In genomic region chr7:100369105-100369504, GRCh38 we compare ENCODE assay signal across 9 cellular contexts. TPM values are rescaled to one million over a fixed set of nuclear protein-coding genes. Genes with fewer than 3 reads are reported as not detected.
A peak's percentile ranks its signal among the peaks of the same experiment; 100 is the strongest.
DNase-seq lines count a peak whose midpoint lies in the region; ATAC-seq, FAIRE-seq and TF ChIP-seq lines count a peak whose summit lies in the region.
"Had no signal": no experiment of that assay in that cellular context is flagged by ENCODE, and none has a peak within 500 bp of the region (broad histone marks: within the 10 kb centered on the region; RNA-seq: fewer than 3 reads in every experiment).

No MANE protein-coding gene starts in this region.

- H2BK120ac ChIP-seq in trophoblast cell (ENCODE audit: insufficient read depth, low read length, poor library complexity) = no peak overlapping the region

- peaks cover 0 to 10% of the 10 kb centered on the region in 2 experiments for H3K36me3 ChIP-seq in trophoblast cell (ENCODE audit: control insufficient read depth in 1 of 2, insufficient read depth in 2 of 2, low read length in 2 of 2)

- H2BK12ac ChIP-seq in trophoblast cell (ENCODE audit: low read length) = no peak overlapping the region

- H4K12ac ChIP-seq in trophoblast cell (ENCODE audit: low read depth, low read length) = no peak overlapping the region

- H3K36me3 Mint-ChIP-seq in IgD-negative memory B cell = no peaks in the 10 kb centered on the region
- H3K36me3 Mint-ChIP-seq in chondrocyte (ENCODE audit: low read depth) = peaks cover 9% of the 10 kb centered on the region
- peaks cover 41% of the 10 kb centered on the region for H3K36me3 Mint-ChIP-seq in activated T-helper 2 cell treated with anti-CD3 and anti-CD28 coated beads, Interferon-gamma antibody, Interleukin-2, Interleukin-4, amounts not matched to agents 10 μg/mL and 5 μg/mL and 100 μg/mL, durations not matched to agents 14 hours and 24 hours and 36 hours (ENCODE audit: low read depth)

- no peak overlapping the region for H3K4ac ChIP-seq in trophoblast cell (ENCODE audit: low read depth, low read length)

- WGBS in trophoblast cell (ENCODE audit: extremely low coverage, insufficient coverage, insufficient read length) = no CpG with 5 or more reads among the region's 6 CpGs

- H3K27me3 ChIP-seq in trophoblast cell (ENCODE audit: insufficient read depth, low read length) = no peaks in the 10 kb centered on the region

- H3K4me1 Mint-ChIP-seq in IgD-negative memory B cell (peaks cover 47 to 59% (median 55%) of the 10 kb centered on the region in 3 donors), chondrocyte (ENCODE audit: low read depth) (no peaks in the 10 kb centered on the region)
- H3K4me1 Mint-ChIP-seq in activated T-helper 2 cell treated with anti-CD3 and anti-CD28 coated beads, Interferon-gamma antibody, Interleukin-2, Interleukin-4, amounts not matched to agents 10 μg/mL and 5 μg/mL and 100 μg/mL, durations not matched to agents 14 hours and 24 hours and 36 hours (ENCODE audit: low read depth) = peaks cover 28% of the 10 kb centered on the region

- H3K14ac ChIP-seq in trophoblast cell (ENCODE audit: low read length) = no peak overlapping the region

- peak; percentile 47; the same call in 1 of the 2 replicates for TF ChIP-seq POLR2A in GM12891 (IDR thresholded peaks at IDR 0.05; ENCODE audit: low read depth, low read length)

- no peak overlapping the region for H3K27ac ChIP-seq in trophoblast cell (ENCODE audit: low read depth, low read length)

- intact Hi-C loops in activated T-helper 2 cell treated with anti-CD3 and anti-CD28 coated beads, Interferon-gamma antibody, Interleukin-2, Interleukin-4, amounts not matched to agents 10 μg/mL and 5 μg/mL and 100 μg/mL, durations not matched to agents 14 hours and 24 hours and 36 hours (cut with micrococcal nuclease) = no loop called here

- no peaks in the 10 kb centered on the region for H3K9me3 ChIP-seq in trophoblast cell (ENCODE audit: insufficient read depth, low read depth, low read length)

- H3K79me2 ChIP-seq in trophoblast cell (ENCODE audit: control insufficient read depth, insufficient read depth, low read length, poor library complexity) = no peaks in the 10 kb centered on the region

- H3K23ac ChIP-seq in trophoblast cell (ENCODE audit: low read length) = no peak overlapping the region

- no peak overlapping the region for H2AK5ac ChIP-seq in trophoblast cell (ENCODE audit: low read length)

- H3K27ac Mint-ChIP-seq in IgD-negative memory B cell = peak overlapping the region; percentile 86 to 99 (median 99)
- H3K27ac Mint-ChIP-seq in chondrocyte (ENCODE audit: unreplicated experiment) = no peak overlapping the region
- no peak overlapping the region for H3K27ac Mint-ChIP-seq in activated T-helper 2 cell treated with anti-CD3 and anti-CD28 coated beads, Interferon-gamma antibody, Interleukin-2, Interleukin-4, amounts not matched to agents 10 μg/mL and 5 μg/mL and 100 μg/mL, durations not matched to agents 14 hours and 24 hours and 36 hours

- peak; percentile 53 for ATAC-seq in GM21528 (IDR thresholded peaks at IDR 0.05; ENCODE audit: low FRiP score, unreplicated experiment)

- no peak overlapping the region for H3K4me2 ChIP-seq in trophoblast cell (ENCODE audit: low read length)

- H3K18ac ChIP-seq in trophoblast cell (ENCODE audit: low read length) = no peak overlapping the region

- no peak for TF ChIP-seq CTCF in chondrocyte (IDR thresholded peaks at IDR 0.05)

- H3K9me3 Mint-ChIP-seq in IgD-negative memory B cell (no peaks in the 10 kb centered on the region), chondrocyte (ENCODE audit: low read depth) (no peaks in the 10 kb centered on the region)
- H3K9me3 Mint-ChIP-seq in activated T-helper 2 cell treated with anti-CD3 and anti-CD28 coated beads, Interferon-gamma antibody, Interleukin-2, Interleukin-4, amounts not matched to agents 10 μg/mL and 5 μg/mL and 100 μg/mL, durations not matched to agents 14 hours and 24 hours and 36 hours = no peaks in the 10 kb centered on the region

- DNase-seq in GM12891 (ENCODE audit: insufficient read length, low spot score) (peak; percentile 42), chondrocyte (ENCODE audit: low spot score) (peak; percentile 43), trophoblast cell (peak; percentile 42 to 46), 8988T (no peak), DMS114 treated with DMSO at 0.1 percent for 48 hours (lab: John Stamatoyannopoulos, UW; ENCODE audit: unreplicated experiment) (no peak)
- no peak for DNase-seq in activated T-helper 2 cell treated with anti-CD3 and anti-CD28 coated beads, Interferon-gamma antibody, Interleukin-2, Interleukin-4, amounts not matched to agents 10 μg/mL and 5 μg/mL and 100 μg/mL, durations not matched to agents 14 hours and 24 hours and 36 hours (ENCODE audit: low spot score)

- H3K27me3 Mint-ChIP-seq in IgD-negative memory B cell (no peaks in the 10 kb centered on the region), chondrocyte (ENCODE audit: low read depth) (no peaks in the 10 kb centered on the region)
- H3K27me3 Mint-ChIP-seq in activated T-helper 2 cell treated with anti-CD3 and anti-CD28 coated beads, Interferon-gamma antibody, Interleukin-2, Interleukin-4, amounts not matched to agents 10 μg/mL and 5 μg/mL and 100 μg/mL, durations not matched to agents 14 hours and 24 hours and 36 hours (ENCODE audit: low read depth) = no peaks in the 10 kb centered on the region

- peak overlapping the region; percentile 18 to 89 (median 49) for H3K4me3 Mint-ChIP-seq in IgD-negative memory B cell
- no peak overlapping the region for H3K4me3 Mint-ChIP-seq in chondrocyte (ENCODE audit: unreplicated experiment)
- H3K4me3 Mint-ChIP-seq in activated T-helper 2 cell treated with anti-CD3 and anti-CD28 coated beads, Interferon-gamma antibody, Interleukin-2, Interleukin-4, amounts not matched to agents 10 μg/mL and 5 μg/mL and 100 μg/mL, durations not matched to agents 14 hours and 24 hours and 36 hours (ENCODE audit: low read depth) = no peak overlapping the region

- H3K9ac ChIP-seq in trophoblast cell (ENCODE audit: low read length) = no peak overlapping the region

- no peak overlapping the region for H2BK5ac ChIP-seq in trophoblast cell (ENCODE audit: low read depth, low read length, poor library complexity)

- no peaks in the 10 kb centered on the region for H3K4me1 ChIP-seq in trophoblast cell (ENCODE audit: control insufficient read depth in 1 of 2, insufficient read depth in 2 of 2, low read length in 2 of 2)

- no peak overlapping the region for H3K4me3 ChIP-seq in trophoblast cell (ENCODE audit: low read depth, low read length)

- no peak overlapping the region for H4K91ac ChIP-seq in trophoblast cell (ENCODE audit: low read depth, low read length)

- H4K8ac ChIP-seq in trophoblast cell (ENCODE audit: low read depth, low read length) = no peak overlapping the region

- no peak overlapping the region for H2AFZ ChIP-seq in trophoblast cell (ENCODE audit: insufficient read depth, low read length, poor library complexity)

- H3K79me1 ChIP-seq in trophoblast cell (ENCODE audit: low read length) = no peaks in the 10 kb centered on the region

- peak; percentile 83 for FAIRE-seq in GM12891 (lab: Jason Lieb, UNC)
- FAIRE-seq: endometrium had no signal

TF ChIP-seq in GM12891, 5 proteins besides CTCF, POLR2A, EP300 and RAD21:
- TF ChIP-seq POLR2AphosphoS5 (IDR thresholded peaks at IDR 0.05; ENCODE audit: low read depth, low read length) (peak; percentile 71), SPI1 (IDR thresholded peaks at IDR 0.05; ENCODE audit: low read depth, low read length) (peak; percentile 97), TAF1 (IDR thresholded peaks at IDR 0.05; ENCODE audit: low read depth, low read length) (no peak), POU2F2 (IDR thresholded peaks at IDR 0.05; ENCODE audit: low read depth, low read length) (0 out of 2 replicates have a peak, but pooled peaks have one; percentile 15), PAX5 (IDR thresholded peaks at IDR 0.05; ENCODE audit: insufficient read depth, low read length, severe bottlenecking) (no peak)

RNA-seq across cellular contexts. Expression of gene PILRA, which starts 4.2 kb away (rescaled TPM):
- polyA plus RNA-seq in GM12891 (2012; ENCODE audit: low read depth, missing spikeins) = 1.6 TPM
- polyA plus RNA-seq in IgD-negative memory B cell = 2.3 TPM
- total RNA-seq in chondrocyte = 0.60 to 0.92 TPM (median 0.62 TPM) in 3 replicates
- 2.5 and 2.9 TPM in 2 replicates for polyA plus RNA-seq in trophoblast cell (2013)
- total RNA-seq in activated T-helper 2 cell treated with anti-CD3 and anti-CD28 coated beads, Interferon-gamma antibody, Interleukin-2, Interleukin-4, amounts not matched to agents 10 μg/mL and 5 μg/mL and 100 μg/mL, durations not matched to agents 14 hours and 24 hours and 36 hours = 12.3 TPM in 2 replicates

RNA-seq across cellular contexts. Expression of gene PILRB, which starts 11.2 kb away (rescaled TPM):
- polyA plus RNA-seq in GM12891 (2012; ENCODE audit: low read depth, missing spikeins) = 15.1 TPM
- 14.3 TPM for polyA plus RNA-seq in IgD-negative memory B cell
- total RNA-seq in chondrocyte = 19.1 to 32.2 TPM (median 20.3 TPM) in 3 replicates
- 16.4 and 18.2 TPM in 2 replicates for polyA plus RNA-seq in trophoblast cell (2013)
- total RNA-seq in activated T-helper 2 cell treated with anti-CD3 and anti-CD28 coated beads, Interferon-gamma antibody, Interleukin-2, Interleukin-4, amounts not matched to agents 10 μg/mL and 5 μg/mL and 100 μg/mL, durations not matched to agents 14 hours and 24 hours and 36 hours = 86.2 and 87.5 TPM in 2 replicates

RNA-seq across cellular contexts. Expression of gene ZCWPW1, which starts 59.4 kb away (rescaled TPM):
- 5.7 TPM for polyA plus RNA-seq in GM12891 (2012; ENCODE audit: low read depth, missing spikeins)
- polyA plus RNA-seq in IgD-negative memory B cell = 12.1 TPM
- total RNA-seq in chondrocyte = 2.3 to 3.8 TPM (median 2.6 TPM) in 3 replicates
- 1.6 and 2.0 TPM in 2 replicates for polyA plus RNA-seq in trophoblast cell (2013)
- 1.1 and 3.5 TPM in 2 replicates for total RNA-seq in activated T-helper 2 cell treated with anti-CD3 and anti-CD28 coated beads, Interferon-gamma antibody, Interleukin-2, Interleukin-4, amounts not matched to agents 10 μg/mL and 5 μg/mL and 100 μg/mL, durations not matched to agents 14 hours and 24 hours and 36 hours

Comparison
In these comparisons a context has a peak if more than half of its experiments do, and no peak if none do; other contexts are left out.
1. DNase-seq: peak in GM12891 (single experiment), chondrocyte (single experiment) and trophoblast cell (2 of 2); none in 8988T (single experiment), DMS114 treated with DMSO at 0.1 percent for 48 hours (single experiment) and activated T-helper 2 cell treated with anti-CD3 and anti-CD28 coated beads, Interferon-gamma antibody, Interleukin-2, Interleukin-4, amounts not matched to agents 10 μg/mL and 5 μg/mL and 100 μg/mL, durations not matched to agents 14 hours and 24 hours and 36 hours (single experiment).
2. H3K27ac Mint-ChIP-seq: peak in IgD-negative memory B cell (3 of 3); none in chondrocyte (single experiment) and activated T-helper 2 cell treated with anti-CD3 and anti-CD28 coated beads, Interferon-gamma antibody, Interleukin-2, Interleukin-4, amounts not matched to agents 10 μg/mL and 5 μg/mL and 100 μg/mL, durations not matched to agents 14 hours and 24 hours and 36 hours (single experiment).
3. H3K4me3 Mint-ChIP-seq: peak in IgD-negative memory B cell (4 of 4); none in chondrocyte (single experiment) and activated T-helper 2 cell treated with anti-CD3 and anti-CD28 coated beads, Interferon-gamma antibody, Interleukin-2, Interleukin-4, amounts not matched to agents 10 μg/mL and 5 μg/mL and 100 μg/mL, durations not matched to agents 14 hours and 24 hours and 36 hours (single experiment).